ENCODE assay signal across 1 cellular context in genomic region chr12:114313910-114314309, GRCh38.
TF ChIP-seq lines count a peak whose summit lies in the region.

No MANE protein-coding gene starts in this region.

TF ChIP-seq in K562, 482 proteins besides CTCF, POLR2A, EP300 and RAD21:
- TF ChIP-seq SPI1 (IDR thresholded peaks at IDR 0.05; ENCODE audit: borderline replicate concordance, low read depth, low read length) (no peak), COPS2 (conservative IDR thresholded peaks at IDR 0.05) (no peak), RBM25 (IDR thresholded peaks at IDR 0.05; ENCODE audit: low read depth, low read length, severe bottlenecking) (peak; percentile 69), ZNF431 (CRISPR knock-in tag; IDR thresholded peaks at IDR 0.05) (no peak), ZNF274 (IDR thresholded peaks at IDR 0.05; ENCODE audit: borderline replicate concordance, low read depth, low read length) (no peak), ZNF551 (CRISPR knock-in tag; IDR thresholded peaks at IDR 0.05) (no peak), JUN (IDR thresholded peaks at IDR 0.05; ENCODE audit: borderline replicate concordance, low read depth, low read length) (no peak), JUN (CRISPR knock-in tag; IDR thresholded peaks at IDR 0.05; ENCODE audit: borderline replicate concordance) (no peak)
TF ChIP-seq in K562: peak in this region for 1.
